8 cellular contexts compared by ENCODE assay signal in genomic region chr11:6319879-6320410, GRCh38. TPM values are rescaled to one million over a fixed set of nuclear protein-coding genes. Genes with fewer than 3 reads are reported as not detected.
DNase-seq lines count a peak whose midpoint lies in the region; ATAC-seq, FAIRE-seq and TF ChIP-seq lines count a peak whose summit lies in the region.

No MANE protein-coding gene starts in this region.

- H2BK15ac ChIP-seq in H9 (ENCODE audit: low read depth, low read length) = no peak overlapping the region

- H3K4me1 Mint-ChIP-seq in H9 = peaks cover 64 to 67% of the 10 kb centered on the region in 2 experiments

- FAIRE-seq in D721Med (lab: Jason Lieb, UNC) = no peak

- H4K20me1 ChIP-seq in H9 (ENCODE audit: control insufficient read depth, insufficient read depth, insufficient read length) = no peaks in the 10 kb centered on the region

- peaks cover 4% of the 10 kb centered on the region; the same call in 1 of the 2 replicates for H3K4me1 ChIP-seq in H9 (ENCODE audit: insufficient read depth, low read length)
- peaks cover 34% of the 10 kb centered on the region for H3K4me1 ChIP-seq in SJSA1 (replicated peaks)
- peaks cover 4 to 6% of the 10 kb centered on the region in 2 donors for H3K4me1 ChIP-seq in lung (ENCODE audit: control insufficient read depth in 2 of 2, insufficient read depth in 2 of 2, low read length in 2 of 2)
- peaks cover 4 to 59% (median 56%) of the 10 kb centered on the region in 5 donors for H3K4me1 ChIP-seq in subcutaneous abdominal adipose tissue (ENCODE audit: control insufficient read depth in 5 of 5, insufficient read depth in 5 of 5, low read length in 5 of 5)

- H3K36me3 ChIP-seq in SJSA1 (peaks cover 16% of the 10 kb centered on the region), lung (ENCODE audit: control insufficient read depth in 2 of 2, insufficient read depth in 2 of 2, low read length in 2 of 2) (no peaks in the 10 kb centered on the region), subcutaneous abdominal adipose tissue (ENCODE audit: control insufficient read depth in 5 of 5, insufficient read depth in 5 of 5, low read length in 5 of 5) (no peaks in the 10 kb centered on the region)

- H3K18ac ChIP-seq in H9 (ENCODE audit: insufficient read length, low read depth, low read length) = peak overlapping the region; percentile 91

- no CpG with 5 or more reads among the region's 40 CpGs for WGBS in H9 (ENCODE audit: extremely low coverage, insufficient read length, low lambda C conversion rate)
- 1% methylated on average over 39 to 40 of the region's 40 CpGs for WGBS in lung, 2 donors

- H3K9ac ChIP-seq in H9 (ENCODE audit: extremely low read depth, insufficient read length, low read length) (peak overlapping the region; percentile 86), subcutaneous abdominal adipose tissue (ENCODE audit: low read length in 5 of 5) (peak overlapping the region; percentile 41 to 90 (median 84))

- no peaks in the 10 kb centered on the region for H3K79me2 ChIP-seq in H9 (ENCODE audit: insufficient read depth, low read length)

- DNase-seq in GM10266 (ENCODE audit: extremely low spot score) (peak; percentile 42), H9 (peak; percentile 89), SJSA1 (ENCODE audit: low read depth in 1 of 2, low spot score in 2 of 2) (peak; percentile 83 to 91), ecto neural progenitor cell (ENCODE audit: low spot score) (peak; percentile 85), lung (ENCODE audit: low spot score) (peak; percentile 96), germinal center (ENCODE audit: low spot score) (no peak), D721Med (ENCODE audit: insufficient read length, low spot score) (no peak)

- H2AFZ ChIP-seq in H9 (ENCODE audit: low read length) = no peak overlapping the region

- H3K27me3 ChIP-seq in H9 (ENCODE audit: insufficient read depth, low read length) (no peaks in the 10 kb centered on the region; the same call in 1 of the 2 replicates), SJSA1 (replicated peaks) (no peaks in the 10 kb centered on the region), lung (ENCODE audit: control insufficient read depth, insufficient read depth) (no peaks in the 10 kb centered on the region), subcutaneous abdominal adipose tissue (ENCODE audit: control insufficient read depth in 5 of 5, insufficient read depth in 4 of 5, low read length in 5 of 5) (no peaks in the 10 kb centered on the region)

- H2BK120ac ChIP-seq in H9 (ENCODE audit: low read depth, low read length, poor library complexity, severe bottlenecking) = no peak overlapping the region

- peak overlapping the region; percentile 75 to 80 for H3K4me3 Mint-ChIP-seq in H9

- no peaks in the 10 kb centered on the region; the same call in 1 of the 2 replicates for H3K27me3 Mint-ChIP-seq in H9 (ENCODE audit: low read depth)

- H3T11ph ChIP-seq in H9 (ENCODE audit: low read length) = no peak overlapping the region

- TF ChIP-seq CTCF in GM10266 (IDR thresholded peaks at IDR 0.05; ENCODE audit: control insufficient read depth, insufficient read depth, low read depth, missing control alignments) = no peak
- no peak for TF ChIP-seq CTCF in H9 (conservative IDR thresholded peaks at IDR 0.05)
- TF ChIP-seq CTCF in lung (IDR thresholded peaks at IDR 0.05; ENCODE audit: control extremely low read depth, extremely low read depth) = no peak
- no peak for TF ChIP-seq CTCF in D721Med (IDR thresholded peaks at IDR 0.05; ENCODE audit: insufficient read depth, missing control alignments)

- peaks cover 0 to 14% (median 13%) of the 10 kb centered on the region in 3 experiments; a peak in 5 of 7 replicates for H3K36me3 Mint-ChIP-seq in H9 (ENCODE audit: insufficient read depth in 1 of 3, low read depth in 3 of 3)

- H3K23ac ChIP-seq in H9 (ENCODE audit: insufficient read length, low read depth, low read length) = no peak overlapping the region

- H2BK12ac ChIP-seq in H9 (ENCODE audit: insufficient read length, low read depth, low read length) = no peak overlapping the region

- no peak overlapping the region for H3K56ac ChIP-seq in H9 (ENCODE audit: insufficient read length, low read depth, low read length)

- no peak overlapping the region for H2AK5ac ChIP-seq in H9 (ENCODE audit: insufficient read length, low read length)

- peak overlapping the region; percentile 92 for H3K14ac ChIP-seq in H9 (ENCODE audit: insufficient read depth, low read length)

- H3K4me3 ChIP-seq in SJSA1 (peak overlapping the region; percentile 60), lung (peak overlapping the region; percentile 68), subcutaneous abdominal adipose tissue (ENCODE audit: low read depth in 1 of 5, low read length in 5 of 5) (peak overlapping the region; percentile 79 to 96 (median 86))

- peak overlapping the region; percentile 69 for H4K5ac ChIP-seq in H9 (ENCODE audit: insufficient read length, low read depth, low read length)

- peak overlapping the region; percentile 49 for H3K27ac ChIP-seq in H9 (ENCODE audit: insufficient read length, low read depth, low read length)
- H3K27ac ChIP-seq in SJSA1 = peak overlapping the region; percentile 96
- peak overlapping the region; percentile 93 to 100 for H3K27ac ChIP-seq in lung (ENCODE audit: low read depth in 1 of 2, low read length in 1 of 2)
- peak overlapping the region; percentile 98 for H3K27ac ChIP-seq in subcutaneous abdominal adipose tissue (ENCODE audit: low read depth, low read length)

- H3K23me2 ChIP-seq in H9 (ENCODE audit: insufficient read length, low read depth, low read length, poor library complexity, severe bottlenecking) = peaks cover 18% of the 10 kb centered on the region

- H2BK20ac ChIP-seq in H9 (ENCODE audit: low read depth, low read length, poor library complexity, severe bottlenecking) = no peak overlapping the region

- H3K79me1 ChIP-seq in H9 (ENCODE audit: insufficient read depth, low read depth, low read length, poor library complexity, severe bottlenecking) = no peaks in the 10 kb centered on the region

- peak overlapping the region; percentile 78 for H4K8ac ChIP-seq in H9 (replicated peaks; ENCODE audit: insufficient read length, low read depth, low read length)

- H3K9me3 ChIP-seq in H9 (ENCODE audit: control insufficient read depth, low read depth, low read length) = no peaks in the 10 kb centered on the region
- no peaks in the 10 kb centered on the region for H3K9me3 ChIP-seq in SJSA1 (replicated peaks)
- no peaks in the 10 kb centered on the region for H3K9me3 ChIP-seq in lung (ENCODE audit: control insufficient read depth in 2 of 2, insufficient read depth in 1 of 2, low read length in 1 of 2)
- H3K9me3 ChIP-seq in subcutaneous abdominal adipose tissue (ENCODE audit: control insufficient read depth in 5 of 5, low read length in 5 of 5) = no peaks in the 10 kb centered on the region

- H4K91ac ChIP-seq in H9 (ENCODE audit: insufficient read length, low read depth, low read length) = peak overlapping the region; percentile 15

- no peaks in the 10 kb centered on the region; a peak in 1 of 5 replicates for H3K9me3 Mint-ChIP-seq in H9

- peak overlapping the region; percentile 35; the same call in 1 of the 2 replicates for H3K4ac ChIP-seq in H9 (ENCODE audit: low read depth, low read length)

- H3K4me2 ChIP-seq in H9 (ENCODE audit: insufficient read depth, insufficient read length, low read length) = peak overlapping the region; percentile 96

- peak; percentile 93 for ATAC-seq in lung (ENCODE audit: insufficient read depth, low FRiP score)

- H2BK5ac ChIP-seq in H9 (ENCODE audit: insufficient read length, low read length) = no peak overlapping the region

- H3K27ac Mint-ChIP-seq in H9 = peak overlapping the region; percentile 82 to 97 (median 91); a peak in 5 of 7 replicates

RNA-seq across cellular contexts. Expression of gene CAVIN3, which starts 0.4 kb away (rescaled TPM):
- 56.7 and 60.0 TPM in 2 replicates for total RNA-seq in H9 (2021)
- 174 and 307 TPM in 2 replicates for total RNA-seq in SJSA1 (2014; rRNA removed; shearing (Covaris generic))
- 100 to 1,000 TPM in 1 of 2 donors, 10 to 100 TPM in 1; 23.2 to 122 TPM for total RNA-seq in lung
- polyA plus RNA-seq in lung = 100 to 1,000 TPM in 1 of 2 donors, 10 to 100 TPM in 1; 59.1 to 114 TPM

Comparison
In these comparisons a context has a peak if more than half of its experiments do, and no peak if none do; other contexts are left out.
1. DNase-seq: peak in GM10266 (single experiment), H9 (single experiment), SJSA1 (2 of 2), ecto neural progenitor cell (single experiment) and lung (single experiment); none in germinal center (single experiment) and D721Med (single experiment).
2. Peak in every context shown above with its lines, with median percentiles within 50 percentile points of each other: H3K27ac ChIP-seq and H3K4me3 ChIP-seq.